ENCODE assay signal across 25 cellular contexts in the genomic region with DNA sequence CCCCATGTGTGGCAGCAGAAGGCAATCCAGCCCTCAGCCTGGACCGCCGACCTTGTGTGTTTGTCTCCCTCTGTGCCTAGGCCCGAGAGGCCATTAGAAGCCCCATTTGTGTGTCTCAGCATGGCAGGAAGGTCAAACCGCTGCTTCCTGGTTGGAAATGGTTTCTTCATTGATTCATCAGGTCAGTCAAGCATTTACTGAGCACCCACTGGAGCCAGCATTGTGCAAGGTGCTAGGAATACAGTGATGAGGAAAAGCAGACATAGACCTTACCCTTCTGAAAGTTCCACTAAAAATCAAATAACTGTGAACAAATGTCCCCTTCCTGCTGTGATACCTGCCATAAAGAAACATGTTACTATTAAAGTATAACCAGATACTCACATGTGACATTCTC.
DNase-seq lines count a peak whose midpoint lies in the region; ATAC-seq and TF ChIP-seq lines count a peak whose summit lies in the region.
"Had no signal": no experiment of that assay in that cellular context is flagged by ENCODE, and none has a peak within 500 bp of the region (broad histone marks: within the 10 kb centered on the region; RNA-seq: fewer than 3 reads in every experiment).

No MANE protein-coding gene starts in this region.

- H3K27ac ChIP-seq in duodenal mucosa (ENCODE audit: low read depth, low read length): peak overlapping the region; percentile 4
- H3K27ac ChIP-seq in left lung: peak overlapping the region; percentile 1 to 42
- peak overlapping the region; percentile 0 to 95 for H3K27ac ChIP-seq in aorta (ENCODE audit: low read depth in 1 of 2, low read length in 2 of 2)
- H3K27ac ChIP-seq: gastrocnemius medialis had no signal

- intact Hi-C loops in left lung (cut with DNase I) (no loop called here), aorta (cut with DNase I) (no loop called here)

- H3K36me3 ChIP-seq in duodenal mucosa (ENCODE audit: control insufficient read depth in 1 of 2, insufficient read depth in 2 of 2, low read length in 2 of 2) (no peaks in the 10 kb centered on the region), left lung (no peaks in the 10 kb centered on the region), aorta (ENCODE audit: control insufficient read depth in 1 of 2, insufficient read depth in 2 of 2, low read length in 1 of 2) (no peaks in the 10 kb centered on the region)
- H3K36me3 ChIP-seq: gastrocnemius medialis, HAP-1 had no signal

- H3K4me1 ChIP-seq in duodenal mucosa (ENCODE audit: control insufficient read depth in 1 of 2, insufficient read depth in 2 of 2, low read length in 2 of 2) (peaks cover 10 to 17% of the 10 kb centered on the region in 2 donors), left lung (peaks cover 7 to 9% of the 10 kb centered on the region in 2 donors), aorta (ENCODE audit: control insufficient read depth in 1 of 2, insufficient read depth in 2 of 2, low read length in 2 of 2) (peaks cover 5 to 6% of the 10 kb centered on the region in 2 donors)
- H3K4me1 ChIP-seq: HAP-1 had no signal

- DNase-seq in left lung (no peak), renal cortical epithelial cell (ENCODE audit: low read depth) (peak; percentile 29), aorta (no peak), amniotic stem cell (lab: John Stamatoyannopoulos, UW) (no peak), NCI-H1092 treated with DMSO at 0.1 percent for 48 hours (lab: John Stamatoyannopoulos, UW) (no peak), GM19238 (ENCODE audit: insufficient read length, low spot score) (no peak)
- DNase-seq: activated CD4-positive, alpha-beta memory T cell treated with anti-CD3 and anti-CD28 coated beads, Interleukin-2, amount 10 ng/mL, durations not matched to agents 7 days and 5 days; activated CD4-positive, alpha-beta T cell treated with anti-CD3 and anti-CD28 coated beads for 1 hour; activated CD8-positive, alpha-beta memory T cell treated with anti-CD3 and anti-CD28 coated beads, Interleukin-2, amount 50 U/mL, for 4 hours; activated naive CD4-positive, alpha-beta T cell treated with anti-CD3 and anti-CD28 coated beads for 36 hours; Calu3; cerebellar nuclear complex; DMS79; gastrocnemius medialis; GDM1; hippocampal formation; IMR-90; Right ventricle myocardium superior; stimulated activated naive CD4-positive, alpha-beta T cell; T-helper 2 cell; testis had no signal

- H3K4me3 ChIP-seq in duodenal mucosa (ENCODE audit: low read depth in 1 of 2, low read length in 2 of 2) (no peak overlapping the region), left lung (no peak overlapping the region), aorta (ENCODE audit: low read length in 2 of 2) (no peak overlapping the region)
- H3K4me3 ChIP-seq: gastrocnemius medialis, HAP-1, testis had no signal

- TF ChIP-seq CTCF in left lung (IDR thresholded peaks at IDR 0.05): no peak

- WGBS in aorta, 2 donors: 74 to 81% methylated on average over 4 of the region's 4 CpGs

- H3K9me3 ChIP-seq in duodenal mucosa (ENCODE audit: control insufficient read depth in 1 of 2, low read length in 2 of 2) (no peaks in the 10 kb centered on the region), left lung (no peaks in the 10 kb centered on the region), aorta (ENCODE audit: control insufficient read depth, low read length) (no peaks in the 10 kb centered on the region)
- H3K9me3 ChIP-seq: gastrocnemius medialis, HAP-1, testis had no signal

- no peak overlapping the region for H3K9ac ChIP-seq in duodenal mucosa (ENCODE audit: low read depth in 1 of 2, low read length in 2 of 2)

- ATAC-seq in left lung (no peak), aorta (ENCODE audit: low FRiP score) (no peak)
- ATAC-seq: gastrocnemius medialis, Panc1, SK-N-SH treated with all-trans-retinoic acid at 6 μM for 48 hours had no signal

- H3K27me3 ChIP-seq in duodenal mucosa (ENCODE audit: control insufficient read depth in 1 of 2, insufficient read depth in 2 of 2, low read length in 2 of 2) (no peaks in the 10 kb centered on the region), left lung (no peaks in the 10 kb centered on the region), aorta (ENCODE audit: control insufficient read depth in 1 of 2, insufficient read depth in 2 of 2, low read length in 1 of 2) (no peaks in the 10 kb centered on the region)
- H3K27me3 ChIP-seq: gastrocnemius medialis, testis had no signal
